Comparison of ENCODE assay signal across 36 cellular contexts in the genomic region with DNA sequence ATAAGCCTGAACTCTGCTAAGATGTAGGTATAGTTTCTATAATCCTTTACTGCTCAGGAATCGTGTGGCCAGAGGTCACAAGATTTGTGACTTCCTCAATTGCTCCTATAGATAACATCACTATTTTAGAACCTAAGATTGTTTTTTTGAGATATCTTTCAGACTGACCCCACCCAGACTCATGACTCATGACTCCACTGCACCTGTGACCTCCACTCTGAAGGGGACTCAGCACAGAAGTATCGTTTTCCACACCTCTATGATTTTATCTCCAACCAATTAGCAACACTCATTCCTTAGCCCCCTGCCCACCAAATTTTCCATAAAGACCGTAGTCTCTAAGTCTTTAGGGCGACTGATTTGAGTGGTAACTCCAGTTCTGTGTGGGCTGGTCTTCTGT.
"Had no signal": no experiment of that assay in that cellular context is flagged by ENCODE, and none has a peak within 500 bp of the region (broad histone marks: within the 10 kb centered on the region; RNA-seq: fewer than 3 reads in every experiment).

No MANE protein-coding gene starts in this region.

- H3K9me3 ChIP-seq: adrenal gland, body of pancreas, breast epithelium had no signal

- H3K27ac ChIP-seq: adrenal gland, body of pancreas, brain microvascular endothelial cell, breast epithelium, VCaP had no signal

- H3K4me3 ChIP-seq: adrenal gland, body of pancreas, breast epithelium had no signal

- H3K27ac Mint-ChIP-seq: activated B cell treated with CpG ODN at 0.5 μM for 24 hours; activated CD4-positive, alpha-beta memory T cell treated with anti-CD3 and anti-CD28 coated beads for 36 hours; activated CD4-positive, alpha-beta T cell treated with anti-CD3 and anti-CD28 coated beads, Interleukin-2, amount 10 ng/mL, durations not matched to agents 24 days and 14 days; activated CD8-positive, alpha-beta T cell treated with anti-CD3 and anti-CD28 coated beads for 36 hours; activated naive CD4-positive, alpha-beta T cell treated with anti-CD3 and anti-CD28 coated beads for 36 hours; activated naive CD4-positive, alpha-beta T cell treated with anti-CD3 and anti-CD28 coated beads, Interleukin-2, amount 50 U/mL, for 72 hours; activated naive CD8-positive, alpha-beta T cell treated with anti-CD3 and anti-CD28 coated beads for 36 hours; activated T-cell treated with anti-CD3 and anti-CD28 coated beads, Interleukin-2, amount 50 U/mL, for 72 hours; activated T-helper 1 cell treated with anti-CD3 and anti-CD28 coated beads, Interleukin-12 subunit alpha, Interleukin-12 subunit beta, Interleukin-2, Interleukin-4 antibody, amounts not matched to agents 30 ng/mL and 10 ng/mL and 1 ng/mL, durations not matched to agents 14 hours and 24 hours and 36 hours; activated T-helper 17 cell treated with anti-CD3 and anti-CD28 coated beads, Interleukin-2, amount 50 U/mL, for 72 hours; T-helper 1 cell treated with Interleukin-12 subunit alpha and Interleukin-12 subunit beta and Interleukin-4 antibody, amounts not matched to agents 30 μg/mL and 1 μg/mL, for 36 hours; T-helper 2 cell treated with Interferon-gamma antibody and Interleukin-4, amounts not matched to agents 5 μg/mL and 100 μg/mL, for 36 hours had no signal

- H3K4me3 Mint-ChIP-seq: activated B cell treated with CpG ODN at 0.5 μM for 24 hours; activated CD4-positive, alpha-beta memory T cell treated with anti-CD3 and anti-CD28 coated beads for 36 hours; activated CD4-positive, alpha-beta T cell treated with anti-CD3 and anti-CD28 coated beads, Interleukin-2, amount 10 ng/mL, durations not matched to agents 24 days and 14 days; activated CD8-positive, alpha-beta T cell treated with anti-CD3 and anti-CD28 coated beads for 36 hours; activated naive CD4-positive, alpha-beta T cell treated with anti-CD3 and anti-CD28 coated beads for 36 hours; activated naive CD8-positive, alpha-beta T cell treated with anti-CD3 and anti-CD28 coated beads for 36 hours; activated T-cell treated with anti-CD3 and anti-CD28 coated beads, Interleukin-2, amount 50 U/mL, for 4 hours; activated T-cell treated with anti-CD3 and anti-CD28 coated beads, Interleukin-2, amount 50 U/mL, for 72 hours; activated T-helper 1 cell treated with anti-CD3 and anti-CD28 coated beads, Interleukin-12 subunit alpha, Interleukin-12 subunit beta, Interleukin-2, Interleukin-4 antibody, amounts not matched to agents 30 ng/mL and 10 ng/mL and 1 ng/mL, durations not matched to agents 14 hours and 24 hours and 36 hours; activated T-helper 17 cell treated with anti-CD3 and anti-CD28 coated beads, Interleukin-2, amount 50 U/mL, for 72 hours; T-helper 1 cell treated with Interleukin-12 subunit alpha and Interleukin-12 subunit beta and Interleukin-4 antibody, amounts not matched to agents 30 μg/mL and 1 μg/mL, for 36 hours; T-helper 2 cell treated with Interferon-gamma antibody and Interleukin-4, amounts not matched to agents 5 μg/mL and 100 μg/mL, for 36 hours had no signal

- H3K4me1 Mint-ChIP-seq: activated B cell treated with CpG ODN at 0.5 μM for 24 hours; activated CD4-positive, alpha-beta T cell treated with anti-CD3 and anti-CD28 coated beads, Interleukin-2, amount 10 ng/mL, durations not matched to agents 24 days and 14 days; activated naive CD8-positive, alpha-beta T cell treated with anti-CD3 and anti-CD28 coated beads for 36 hours; activated T-helper 17 cell treated with anti-CD3 and anti-CD28 coated beads, Interleukin-2, amount 50 U/mL, for 72 hours had no signal

- ATAC-seq: activated CD8-positive, alpha-beta T cell treated with anti-CD3 and anti-CD28 coated beads for 36 hours; activated naive CD4-positive, alpha-beta T cell treated with anti-CD3 and anti-CD28 coated beads, Interleukin-2, amount 50 U/mL, for 72 hours; activated T-cell treated with anti-CD3 and anti-CD28 coated beads, Interleukin-2, amount 50 U/mL, for 4 hours; activated T-cell treated with anti-CD3 and anti-CD28 coated beads, Interleukin-2, amount 50 U/mL, for 72 hours; activated T-helper 17 cell treated with anti-CD3 and anti-CD28 coated beads, Interleukin-2, amount 50 U/mL, for 72 hours; body of pancreas had no signal

- FAIRE-seq: astrocyte, TTC549 had no signal

- H3K36me3 Mint-ChIP-seq: activated CD4-positive, alpha-beta memory T cell treated with anti-CD3 and anti-CD28 coated beads for 36 hours; activated naive CD4-positive, alpha-beta T cell treated with anti-CD3 and anti-CD28 coated beads, Interleukin-2, amount 50 U/mL, for 72 hours; activated naive CD8-positive, alpha-beta T cell treated with anti-CD3 and anti-CD28 coated beads for 36 hours had no signal

- H3K4me1 ChIP-seq: adrenal gland, breast epithelium had no signal

- DNase-seq: activated B cell treated with CpG ODN at 0.5 μM for 24 hours; activated CD4-positive, alpha-beta memory T cell treated with anti-CD3 and anti-CD28 coated beads for 36 hours; activated CD4-positive, alpha-beta T cell treated with anti-CD3 and anti-CD28 coated beads for 4 hours; activated CD4-positive, alpha-beta T cell treated with anti-CD3 and anti-CD28 coated beads, Interleukin-2, amount 10 ng/mL, durations not matched to agents 24 days and 14 days; activated CD4-positive, alpha-beta T cell treated with anti-CD3 and anti-CD28 coated beads, Interleukin-2, amount 50 U/mL, for 1 hour; activated CD4-positive, alpha-beta T cell treated with anti-CD3 and anti-CD28 coated beads, Interleukin-2, amount 50 U/mL, for 4 hours; activated CD4-positive, CD25-positive, alpha-beta regulatory T cell treated with anti-CD3 and anti-CD28 coated beads, Interleukin-2, amount 50 U/mL, for 72 hours; activated CD8-positive, alpha-beta memory T cell treated with anti-CD3 and anti-CD28 coated beads, Interleukin-2, amount 50 U/mL, for 4 hours; activated CD8-positive, alpha-beta T cell treated with anti-CD3 and anti-CD28 coated beads for 36 hours; activated effector memory CD4-positive, alpha-beta T cell treated with anti-CD3 and anti-CD28 coated beads, Interleukin-2, amount 50 U/mL, for 16 hours; activated gamma-delta T cell treated with Interleukin-2 at 50 U/mL for 16 hours; activated naive CD4-positive, alpha-beta T cell; activated naive CD4-positive, alpha-beta T cell treated with anti-CD3 and anti-CD28 coated beads for 36 hours; activated naive CD4-positive, alpha-beta T cell treated with anti-CD3 and anti-CD28 coated beads, Interleukin-2, amount 50 U/mL, for 16 hours; activated naive CD8-positive, alpha-beta T cell treated with anti-CD3 and anti-CD28 coated beads for 36 hours; activated T-cell treated with anti-CD3 and anti-CD28 coated beads for 4 hours; activated T-cell treated with anti-CD3 and anti-CD28 coated beads, Interleukin-2, amount 50 U/mL, for 1 hour; activated T-cell treated with anti-CD3 and anti-CD28 coated beads, Interleukin-2, amount 50 U/mL, for 4 hours; activated T-cell treated with anti-CD3 and anti-CD28 coated beads, Interleukin-2, amount 50 U/mL, for 72 hours; adrenal gland; amniotic stem cell; aorta; body of pancreas; brain microvascular endothelial cell; central memory CD4-positive, alpha-beta T cell; T-helper 2 cell; T-helper 9 cell had no signal

- H3K9me3 Mint-ChIP-seq: activated CD4-positive, alpha-beta memory T cell treated with anti-CD3 and anti-CD28 coated beads for 36 hours; activated CD4-positive, alpha-beta T cell treated with anti-CD3 and anti-CD28 coated beads, Interleukin-2, amount 10 ng/mL, durations not matched to agents 24 days and 14 days; activated CD8-positive, alpha-beta T cell treated with anti-CD3 and anti-CD28 coated beads for 36 hours; activated naive CD4-positive, alpha-beta T cell treated with anti-CD3 and anti-CD28 coated beads for 36 hours; activated naive CD4-positive, alpha-beta T cell treated with anti-CD3 and anti-CD28 coated beads, Interleukin-2, amount 50 U/mL, for 72 hours; activated naive CD8-positive, alpha-beta T cell treated with anti-CD3 and anti-CD28 coated beads for 36 hours; activated T-helper 1 cell treated with anti-CD3 and anti-CD28 coated beads, Interleukin-12 subunit alpha, Interleukin-12 subunit beta, Interleukin-2, Interleukin-4 antibody, amounts not matched to agents 30 ng/mL and 10 ng/mL and 1 ng/mL, durations not matched to agents 14 hours and 24 hours and 36 hours; activated T-helper 17 cell treated with anti-CD3 and anti-CD28 coated beads, Interleukin-2, amount 50 U/mL, for 72 hours; T-helper 1 cell treated with Interleukin-12 subunit alpha and Interleukin-12 subunit beta and Interleukin-4 antibody, amounts not matched to agents 30 μg/mL and 1 μg/mL, for 36 hours had no signal

- H3K27me3 ChIP-seq: adrenal gland, body of pancreas, brain microvascular endothelial cell, breast epithelium had no signal

- H3K36me3 ChIP-seq: adrenal gland, brain microvascular endothelial cell, breast epithelium had no signal
